1 cellular context compared by ENCODE assay signal in genomic region chr18:63162271-63163014, GRCh38.
A peak's percentile ranks its signal among the peaks of the same experiment; 100 is the strongest.
TF ChIP-seq lines count a peak whose summit lies in the region.

No MANE protein-coding gene starts in this region.

TF ChIP-seq in GM12878, 131 proteins besides CTCF, POLR2A, EP300 and RAD21 (continued from another document):
- 0 out of 2 replicates have a peak, but pooled peaks have one; percentile 9 for TF ChIP-seq REST (IDR thresholded peaks at IDR 0.05; ENCODE audit: low read depth, low read length)
- no peak for TF ChIP-seq KAT2A (conservative IDR thresholded peaks at IDR 0.05; ENCODE audit: control insufficient read depth, low read depth, low read length)
- no peak for TF ChIP-seq SREBF1 (IDR thresholded peaks at IDR 0.05; ENCODE audit: low read length)
- no peak for TF ChIP-seq NFIC (IDR thresholded peaks at IDR 0.05; ENCODE audit: low read depth, low read length)
- TF ChIP-seq USF2 (IDR thresholded peaks at IDR 0.05; ENCODE audit: borderline replicate concordance, low read depth, low read length), result peak; percentile 7; the same call in 1 of the 2 replicates
- TF ChIP-seq ZBTB4 (CRISPR knock-in tag; IDR thresholded peaks at IDR 0.05), result no peak
- no peak for TF ChIP-seq RAD51 (IDR thresholded peaks at IDR 0.05)
- no peak for TF ChIP-seq ATF2 (IDR thresholded peaks at IDR 0.05; ENCODE audit: low read length)
- TF ChIP-seq BACH1 (IDR thresholded peaks at IDR 0.05; ENCODE audit: borderline replicate concordance), result no peak
- TF ChIP-seq TARDBP (IDR thresholded peaks at IDR 0.05; ENCODE audit: borderline replicate concordance), result no peak
- peak; percentile 30; the same call in 1 of the 2 replicates for TF ChIP-seq PAX5 (IDR thresholded peaks at IDR 0.05; ENCODE audit: borderline replicate concordance, low read depth, low read length)
- TF ChIP-seq CEBPZ (IDR thresholded peaks at IDR 0.05; ENCODE audit: low read depth, low read length), result no peak
- TF ChIP-seq ZBTB40 (IDR thresholded peaks at IDR 0.05; ENCODE audit: borderline replicate concordance), result no peak
- TF ChIP-seq TCF12 (IDR thresholded peaks at IDR 0.05; ENCODE audit: low read depth, low read length), result peak; percentile 96
- TF ChIP-seq MYB (IDR thresholded peaks at IDR 0.05; ENCODE audit: borderline replicate concordance, low read depth, low read length), result no peak
- no peak for TF ChIP-seq ATF3 (IDR thresholded peaks at IDR 0.05; ENCODE audit: borderline replicate concordance, extremely low read depth, low read depth, low read length)
- no peak for TF ChIP-seq HDAC2 (IDR thresholded peaks at IDR 0.05)
- TF ChIP-seq RBBP5 (conservative IDR thresholded peaks at IDR 0.05), result no peak
- no peak for TF ChIP-seq CREB1 (IDR thresholded peaks at IDR 0.05; ENCODE audit: low read depth)
- peak; percentile 94 for TF ChIP-seq TCF3 (IDR thresholded peaks at IDR 0.05; ENCODE audit: borderline replicate concordance, insufficient read depth, low read depth, low read length)
- no peak for TF ChIP-seq WRNIP1 (IDR thresholded peaks at IDR 0.05; ENCODE audit: borderline replicate concordance, low read depth, low read length)
- no peak for TF ChIP-seq PAX8 (IDR thresholded peaks at IDR 0.05)
- no peak for TF ChIP-seq RFX5 (IDR thresholded peaks at IDR 0.05; ENCODE audit: low read depth, low read length)
- no peak for TF ChIP-seq ZNF592 (IDR thresholded peaks at IDR 0.05)
- no peak for TF ChIP-seq BMI1 (IDR thresholded peaks at IDR 0.05; ENCODE audit: borderline replicate concordance)
- TF ChIP-seq MTA3 (IDR thresholded peaks at IDR 0.05; ENCODE audit: borderline replicate concordance, low read length), result no peak
- TF ChIP-seq BHLHE40 (IDR thresholded peaks at IDR 0.05; ENCODE audit: borderline replicate concordance in 1 of 2, low read depth in 2 of 2, low read length in 1 of 2), result peak in 1 of 2 experiments; percentile 97; a peak in 2 of 4 replicates
- peak; percentile 53 for TF ChIP-seq BCL3 (IDR thresholded peaks at IDR 0.05; ENCODE audit: borderline replicate concordance, insufficient read depth, low read depth, low read length, poor library complexity, severe bottlenecking)
- TF ChIP-seq CBFB (IDR thresholded peaks at IDR 0.05; ENCODE audit: low read depth), result no peak
- TF ChIP-seq MEF2A (IDR thresholded peaks at IDR 0.05; ENCODE audit: insufficient read depth, low read depth, low read length), result 0 out of 2 replicates have a peak, but pooled peaks have one; percentile 51
- TF ChIP-seq CEBPB (IDR thresholded peaks at IDR 0.05; ENCODE audit: borderline replicate concordance in 1 of 2, low read depth in 2 of 2, low read length in 2 of 2), result no peak
